8 cellular contexts compared by ENCODE assay signal in genomic region chr17:44775136-44775837, GRCh38. TPM values are rescaled to one million over a fixed set of nuclear protein-coding genes. Genes with fewer than 3 reads are reported as not detected.
DNase-seq lines count a peak whose midpoint lies in the region; ATAC-seq and TF ChIP-seq lines count a peak whose summit lies in the region.

No MANE protein-coding gene starts in this region.

- no peaks in the 10 kb centered on the region for H3K36me3 ChIP-seq in BLaER1
- H3K36me3 ChIP-seq in lung (ENCODE audit: control insufficient read depth in 2 of 2, insufficient read depth in 2 of 2, low read length in 2 of 2) = no peaks in the 10 kb centered on the region

- WGBS in lung, 2 donors = 0 to 1% methylated on average over 36 to 50 of the region's 50 CpGs

- intact Hi-C loops in dorsolateral prefrontal cortex (cut with DNase I) = loop anchor here (5.0 to 10.0 kb wide), 3 partner anchors 92 to 360 kb away; partner anchors contain the start of genes PLCD3 (in 2 of the 2) and ACBD4 (in 1 of the 2)

- H3K9me3 ChIP-seq in BLaER1 (no peaks in the 10 kb centered on the region), lung (ENCODE audit: control insufficient read depth in 2 of 2, insufficient read depth in 1 of 2, low read length in 1 of 2) (no peaks in the 10 kb centered on the region)

- H3K4me3 ChIP-seq in BLaER1 (peak overlapping the region; percentile 76), dorsolateral prefrontal cortex (peak overlapping the region; percentile 32 to 90 (median 68)), lung (peak overlapping the region; percentile 34)

- H4K20me1 ChIP-seq in BLaER1 = no peaks in the 10 kb centered on the region

- peak overlapping the region; percentile 100 for H3K4me2 ChIP-seq in BLaER1

- H3K4me1 ChIP-seq in BLaER1 (peaks cover 62% of the 10 kb centered on the region), lung (ENCODE audit: control insufficient read depth in 2 of 2, insufficient read depth in 2 of 2, low read length in 2 of 2) (peaks cover 0 to 9% of the 10 kb centered on the region in 2 donors)

- DNase-seq in NCI-H526 (lab: John Stamatoyannopoulos, UW) = peak; percentile 98 to 100
- DNase-seq in activated CD4-positive, alpha-beta T cell treated with anti-CD3 and anti-CD28 coated beads, Interleukin-2, amount 50 U/mL, for 4 hours = peak; percentile 98 to 99
- DNase-seq in dorsolateral prefrontal cortex = peak; percentile 91 to 100 (median 96)
- DNase-seq in lung (ENCODE audit: low spot score) = peak; percentile 98
- peak; percentile 93 to 95 (median 95) for DNase-seq in stimulated activated CD4-positive, alpha-beta T cell treated with anti-CD3 and anti-CD28 coated beads, TNF-alpha, amount 100 ng/mL, for 1 hour (ENCODE audit: low read depth in 3 of 3, low spot score in 1 of 3)

- ATAC-seq in GM19324 (IDR thresholded peaks at IDR 0.05; ENCODE audit: low FRiP score, unreplicated experiment) (peak; percentile 87), HG03442 (IDR thresholded peaks at IDR 0.05; ENCODE audit: unreplicated experiment) (peak; percentile 73), lung (ENCODE audit: insufficient read depth, low FRiP score) (peak; percentile 96)

- H3K27ac ChIP-seq in BLaER1 (no peak overlapping the region), dorsolateral prefrontal cortex (peak overlapping the region in 33 of 59 donors; percentile 1 to 76 (median 51)), lung (ENCODE audit: low read depth in 1 of 2, low read length in 1 of 2) (no peak overlapping the region)

- TF ChIP-seq CTCF in dorsolateral prefrontal cortex (IDR thresholded peaks at IDR 0.05 in 54 of 56, conservative IDR thresholded peaks at IDR 0.05 in 2 of 56; ENCODE audit: low read depth in 1 of 56, partially characterized antibody in 56 of 56) (peak in 31 of 56 donors; percentile 2 to 56 (median 19)), lung (IDR thresholded peaks at IDR 0.05; ENCODE audit: control extremely low read depth, extremely low read depth) (no peak)

- H3K27me3 ChIP-seq in BLaER1 (no peaks in the 10 kb centered on the region), dorsolateral prefrontal cortex (no peaks in the 10 kb centered on the region), lung (ENCODE audit: control insufficient read depth, insufficient read depth) (no peaks in the 10 kb centered on the region)

- peak overlapping the region; percentile 65 for H3K9ac ChIP-seq in BLaER1

RNA-seq across cellular contexts. Expression of gene ADAM11, which starts 16.5 kb away (rescaled TPM):
- total RNA-seq in dorsolateral prefrontal cortex (10 to 100 TPM; 22.2 to 97.2 (median 58.2) TPM), lung (1 to 10 TPM in 1 of 2 donors, under 1 TPM in 1; 0.09 to 1.1 TPM)
- polyA plus RNA-seq in lung = under 1 TPM; 0.15 to 0.22 TPM

RNA-seq across cellular contexts. Expression of gene GJC1, which starts 54.8 kb away (rescaled TPM):
- total RNA-seq in dorsolateral prefrontal cortex (10 to 100 TPM in 94 of 120 experiments, 1 to 10 TPM in 26; 5.8 to 37.9 (median 12.9) TPM), lung (10 to 100 TPM; 13.0 to 44.3 TPM)
- 1 to 10 TPM; 3.9 TPM for polyA plus RNA-seq in lung

Comparison
In these comparisons a context has a peak if more than half of its experiments do, and no peak if none do; other contexts are left out.
1. H3K27ac ChIP-seq: peak in dorsolateral prefrontal cortex (33 of 59); none in BLaER1 (single experiment) and lung (0 of 2).
2. RNA of gene ADAM11, which starts 16.5 kb away (total RNA-seq): 22.2 to 97.2 TPM in dorsolateral prefrontal cortex; 0.09 to 1.1 TPM in lung; every median in the first group is over 10 times any median in the second.
3. Peak in every context shown above with its lines, with median percentiles within 50 percentile points of each other: H3K4me3 ChIP-seq, ATAC-seq and DNase-seq.